Comparison of ENCODE assay signal across 19 cellular contexts in genomic region chr9:81145331-81145963, GRCh38.
"Had no signal": no experiment of that assay in that cellular context is flagged by ENCODE, and none has a peak within 500 bp of the region (broad histone marks: within the 10 kb centered on the region; RNA-seq: fewer than 3 reads in every experiment).

No MANE protein-coding gene starts in this region.

- H3K36me3 Mint-ChIP-seq: activated naive CD8-positive, alpha-beta T cell treated with anti-CD3 and anti-CD28 coated beads, Interleukin-2, amount 10 ng/mL, durations not matched to agents 7 days and 5 days had no signal

- H3K4me2 ChIP-seq: hepatocyte had no signal

- H3K27me3 Mint-ChIP-seq: activated CD4-positive, alpha-beta T cell treated with anti-CD3 and anti-CD28 coated beads, Interleukin-2, amount 10 ng/mL, durations not matched to agents 24 days and 14 days; activated naive CD8-positive, alpha-beta T cell treated with anti-CD3 and anti-CD28 coated beads, Interleukin-2, amount 10 ng/mL, durations not matched to agents 7 days and 5 days; T-helper 17 cell had no signal

- H3K4me3 Mint-ChIP-seq: activated CD4-positive, alpha-beta T cell treated with anti-CD3 and anti-CD28 coated beads, Interleukin-2, amount 10 ng/mL, durations not matched to agents 24 days and 14 days; activated naive CD8-positive, alpha-beta T cell treated with anti-CD3 and anti-CD28 coated beads, Interleukin-2, amount 10 ng/mL, durations not matched to agents 7 days and 5 days; activated T-helper 1 cell treated with anti-CD3 and anti-CD28 coated beads, Interleukin-12 subunit alpha, Interleukin-12 subunit beta, Interleukin-2, Interleukin-4 antibody, amounts not matched to agents 30 ng/mL and 10 ng/mL and 1 ng/mL, durations not matched to agents 14 hours and 24 hours and 36 hours; nephron progenitor cell; T-helper 17 cell had no signal

- H3K4me1 Mint-ChIP-seq: activated CD4-positive, alpha-beta T cell treated with anti-CD3 and anti-CD28 coated beads, Interleukin-2, amount 10 ng/mL, durations not matched to agents 24 days and 14 days; activated naive CD8-positive, alpha-beta T cell treated with anti-CD3 and anti-CD28 coated beads, Interleukin-2, amount 10 ng/mL, durations not matched to agents 7 days and 5 days; T-helper 17 cell had no signal

- H3K27ac ChIP-seq: hepatocyte, left ventricle myocardium inferior, ovary, stomach, thoracic aorta had no signal

- H2AFZ ChIP-seq: hepatocyte had no signal

- H3K4me1 ChIP-seq: left ventricle myocardium inferior, stomach had no signal

- ATAC-seq: sciatic nerve, T-helper 17 cell had no signal

- H3K9me3 ChIP-seq: ovary, thoracic aorta had no signal

- H3K27me3 ChIP-seq: hepatocyte, ovary, stomach had no signal

- H3K36me3 ChIP-seq: left ventricle myocardium inferior, ovary, stomach, thoracic aorta had no signal

- DNase-seq: activated CD4-positive, alpha-beta T cell treated with anti-CD3 and anti-CD28 coated beads, Interleukin-2, amount 10 ng/mL, durations not matched to agents 24 days and 14 days; activated CD4-positive, CD25-positive, alpha-beta regulatory T cell; activated CD8-positive, alpha-beta memory T cell treated with anti-CD3 and anti-CD28 coated beads for 24 hours; activated naive CD8-positive, alpha-beta T cell treated with anti-CD3 and anti-CD28 coated beads, Interleukin-2, amount 10 ng/mL, durations not matched to agents 7 days and 5 days; anterior cingulate cortex; erythroblast; left ventricle myocardium inferior; mesenchymal stem cell; nephron progenitor cell; ovary; stimulated activated CD4-positive, alpha-beta T cell treated with anti-CD3 and anti-CD28 coated beads, Interleukin-12 subunit alpha, Interleukin-12 subunit beta, amount 100 ng/mL, for 4 hours; stimulated activated CD4-positive, alpha-beta T cell treated with anti-CD3 and anti-CD28 coated beads, Interleukin-2, amount 100 ng/mL, for 24 hours; stomach; T-helper 17 cell had no signal

- FAIRE-seq: bronchial epithelial cell had no signal

- H3K9me3 Mint-ChIP-seq: activated CD4-positive, alpha-beta T cell treated with anti-CD3 and anti-CD28 coated beads, Interleukin-2, amount 10 ng/mL, durations not matched to agents 24 days and 14 days; activated naive CD8-positive, alpha-beta T cell treated with anti-CD3 and anti-CD28 coated beads, Interleukin-2, amount 10 ng/mL, durations not matched to agents 7 days and 5 days had no signal

- H3K4me3 ChIP-seq: hepatocyte, left ventricle myocardium inferior, ovary, stomach, thoracic aorta had no signal

- H3K27ac Mint-ChIP-seq: activated CD4-positive, alpha-beta T cell treated with anti-CD3 and anti-CD28 coated beads, Interleukin-2, amount 10 ng/mL, durations not matched to agents 24 days and 14 days; activated naive CD8-positive, alpha-beta T cell treated with anti-CD3 and anti-CD28 coated beads, Interleukin-2, amount 10 ng/mL, durations not matched to agents 7 days and 5 days; activated T-helper 1 cell treated with anti-CD3 and anti-CD28 coated beads, Interleukin-12 subunit alpha, Interleukin-12 subunit beta, Interleukin-2, Interleukin-4 antibody, amounts not matched to agents 30 ng/mL and 10 ng/mL and 1 ng/mL, durations not matched to agents 14 hours and 24 hours and 36 hours; nephron progenitor cell; T-helper 17 cell had no signal

- H3K79me2 ChIP-seq: hepatocyte had no signal
